19 cellular contexts compared by ENCODE assay signal in genomic region chr20:50426865-50427739, GRCh38.
A peak's percentile ranks its signal among the peaks of the same experiment; 100 is the strongest.
DNase-seq lines count a peak whose midpoint lies in the region; ATAC-seq and TF ChIP-seq lines count a peak whose summit lies in the region.
"Had no signal": no experiment of that assay in that cellular context is flagged by ENCODE, and none has a peak within 500 bp of the region (broad histone marks: within the 10 kb centered on the region; RNA-seq: fewer than 3 reads in every experiment).

No MANE protein-coding gene starts in this region.

- POLR2A ChIA-PET in RWPE1 (lab: Yijun Ruan, JAX; ENCODE audit: low non-redundant PET), result no interaction called here
- POLR2A ChIA-PET in activated CD4-positive, alpha-beta memory T cell treated with anti-CD3 and anti-CD28 coated beads for 36 hours (lab: Charles Lee), result no interaction called here

- ATAC-seq in gastrocnemius medialis (peak; percentile 9 to 24), GM21447 (IDR thresholded peaks at IDR 0.05; ENCODE audit: unreplicated experiment) (no peak), HG02840 (IDR thresholded peaks at IDR 0.05; ENCODE audit: low FRiP score, unreplicated experiment) (no peak)
- ATAC-seq: activated CD8-positive, alpha-beta T cell treated with anti-CD3 and anti-CD28 coated beads for 36 hours had no signal

- H3K4me1 Mint-ChIP-seq in activated CD4-positive, alpha-beta memory T cell treated with anti-CD3 and anti-CD28 coated beads for 36 hours (ENCODE audit: low read depth), result peaks cover 4% of the 10 kb centered on the region

- DNase-seq in EH (ENCODE audit: low read depth), result peak; percentile 36
- DNase-seq in RWPE1 (ENCODE audit: low spot score), result no peak
- no peak for DNase-seq in esophagus squamous epithelium (lab: John Stamatoyannopoulos, UW)
- peak in 1 of 2 donors; percentile 49 for DNase-seq in gastrocnemius medialis
- no peak for DNase-seq in activated CD4-positive, alpha-beta memory T cell treated with anti-CD3 and anti-CD28 coated beads for 36 hours
- no peak for DNase-seq in AG08396 (ENCODE audit: low spot score)
- DNase-seq: activated CD8-positive, alpha-beta T cell treated with anti-CD3 and anti-CD28 coated beads for 36 hours; anterior cingulate cortex; BE2C; DMS153; glutamatergic neuron; NCI-H1694 treated with DMSO at 0.1 percent for 48 hours; NCI-H510A; small intestine; stimulated activated naive CD4-positive, alpha-beta T cell had no signal

- TF ChIP-seq POLR2A in esophagus squamous epithelium (IDR thresholded peaks at IDR 0.05) (no peak), gastrocnemius medialis (IDR thresholded peaks at IDR 0.05) (no peak)

- H3K27ac Mint-ChIP-seq in activated CD4-positive, alpha-beta memory T cell treated with anti-CD3 and anti-CD28 coated beads for 36 hours, result no peak overlapping the region
- H3K27ac Mint-ChIP-seq: activated CD8-positive, alpha-beta T cell treated with anti-CD3 and anti-CD28 coated beads for 36 hours had no signal

- no peak overlapping the region for H3K4me3 Mint-ChIP-seq in activated CD4-positive, alpha-beta memory T cell treated with anti-CD3 and anti-CD28 coated beads for 36 hours
- H3K4me3 Mint-ChIP-seq: activated CD8-positive, alpha-beta T cell treated with anti-CD3 and anti-CD28 coated beads for 36 hours had no signal

- H3K9me3 ChIP-seq in esophagus squamous epithelium, result no peaks in the 10 kb centered on the region
- H3K9me3 ChIP-seq in gastrocnemius medialis, result no peaks in the 10 kb centered on the region
- H3K9me3 ChIP-seq: BE2C, neutrophil had no signal

- TF ChIP-seq CTCF in RWPE1 (conservative IDR thresholded peaks at IDR 0.05; ENCODE audit: low read depth) (no peak), esophagus squamous epithelium (IDR thresholded peaks at IDR 0.05) (no peak), gastrocnemius medialis (IDR thresholded peaks at IDR 0.05 in 4 of 5, conservative IDR thresholded peaks at IDR 0.05 in 1 of 5) (no peak)

- H3K9me3 Mint-ChIP-seq in activated CD4-positive, alpha-beta memory T cell treated with anti-CD3 and anti-CD28 coated beads for 36 hours, result no peaks in the 10 kb centered on the region
- H3K9me3 Mint-ChIP-seq: activated CD8-positive, alpha-beta T cell treated with anti-CD3 and anti-CD28 coated beads for 36 hours had no signal

- 63 to 65% methylated on average over 4 to 5 of the region's 6 CpGs for WGBS in esophagus squamous epithelium, 2 donors

- CTCF ChIA-PET in RWPE1 (lab: Yijun Ruan, JAX), result interaction anchor here (0.5 to 0.7 kb wide), 2 partner anchors 148 to 248 kb away, joined by 4 to 5 read pairs; no protein-coding TSS in a partner anchor
- CTCF ChIA-PET in activated CD4-positive, alpha-beta memory T cell treated with anti-CD3 and anti-CD28 coated beads for 36 hours (lab: Charles Lee), result no interaction called here

- in situ Hi-C loops in gastrocnemius medialis (cut with MboI; ENCODE audit: low sequenced_read_pairs in 4 of 4), result no loop called here

- no peaks in the 10 kb centered on the region for H3K36me3 ChIP-seq in esophagus squamous epithelium
- no peaks in the 10 kb centered on the region for H3K36me3 ChIP-seq in gastrocnemius medialis
- H3K36me3 ChIP-seq: BE2C, neutrophil had no signal

- H3K4me3 ChIP-seq in esophagus squamous epithelium (no peak overlapping the region), gastrocnemius medialis (no peak overlapping the region)
- H3K4me3 ChIP-seq: SK-N-MC had no signal

- H3K4me1 ChIP-seq in esophagus squamous epithelium (peaks cover 33 to 74% (median 58%) of the 10 kb centered on the region in 3 donors), gastrocnemius medialis (peaks cover 45 to 47% of the 10 kb centered on the region in 2 donors)
- H3K4me1 ChIP-seq: BE2C had no signal

- H3K36me3 Mint-ChIP-seq in activated CD4-positive, alpha-beta memory T cell treated with anti-CD3 and anti-CD28 coated beads for 36 hours, result no peaks in the 10 kb centered on the region

- H3K27me3 ChIP-seq in esophagus squamous epithelium (no peaks in the 10 kb centered on the region), gastrocnemius medialis (no peaks in the 10 kb centered on the region)
- H3K27me3 ChIP-seq: BE2C had no signal

- intact Hi-C loops in esophagus squamous epithelium (cut with DNase I), result no loop called here
- intact Hi-C loops in gastrocnemius medialis (cut with DNase I; ENCODE audit: low total_unique reads), result no loop called here
- intact Hi-C loops in activated CD4-positive, alpha-beta memory T cell treated with anti-CD3 and anti-CD28 coated beads for 36 hours (cut with micrococcal nuclease), result no loop called here

- peaks cover 7% of the 10 kb centered on the region for H3K27me3 Mint-ChIP-seq in activated CD4-positive, alpha-beta memory T cell treated with anti-CD3 and anti-CD28 coated beads for 36 hours
- H3K27me3 Mint-ChIP-seq: activated CD8-positive, alpha-beta T cell treated with anti-CD3 and anti-CD28 coated beads for 36 hours had no signal

- H3K27ac ChIP-seq in RWPE1, result peak overlapping the region; percentile 100
- H3K27ac ChIP-seq in esophagus squamous epithelium, result peak overlapping the region; percentile 9 to 60 (median 25)
- peak overlapping the region; percentile 83 to 99 (median 88) for H3K27ac ChIP-seq in gastrocnemius medialis
- H3K27ac ChIP-seq: neutrophil, SK-N-MC had no signal

Comparison
In these comparisons a context has a peak if more than half of its experiments do, and no peak if none do; other contexts are left out.
1. H3K27ac ChIP-seq: peak in every context shown above with its lines; median percentile 100 in RWPE1; 88 in gastrocnemius medialis; 25 in esophagus squamous epithelium.
2. ATAC-seq: peak in gastrocnemius medialis (2 of 2); none in GM21447 (single experiment) and HG02840 (single experiment).